9 cellular contexts compared by ENCODE assay signal in genomic region chr7:118214833-118215182, GRCh38. TPM values are rescaled to one million over a fixed set of nuclear protein-coding genes. Genes with fewer than 3 reads are reported as not detected.
DNase-seq lines count a peak whose midpoint lies in the region; ATAC-seq and TF ChIP-seq lines count a peak whose summit lies in the region.
"Had no signal": no experiment of that assay in that cellular context is flagged by ENCODE, and none has a peak within 500 bp of the region (broad histone marks: within the 10 kb centered on the region; RNA-seq: fewer than 3 reads in every experiment).

No MANE protein-coding gene starts in this region.

- intact Hi-C loops in colonic mucosa (cut with DNase I): no loop called here
- intact Hi-C loops in left colon (cut with DNase I, micrococcal nuclease): no loop called here

- H3K9ac ChIP-seq in colonic mucosa (ENCODE audit: low read depth in 2 of 2, low read length in 2 of 2): no peak overlapping the region

- ATAC-seq in GM19372 (IDR thresholded peaks at IDR 0.05; ENCODE audit: low read depth, unreplicated experiment): peak; percentile 1
- peak; percentile 25 for ATAC-seq in HG03135 (IDR thresholded peaks at IDR 0.05; ENCODE audit: unreplicated experiment)
- ATAC-seq in left colon: no peak

- TF ChIP-seq CTCF in colonic mucosa (IDR thresholded peaks at IDR 0.05) (no peak), retinal pigment epithelial cell (conservative IDR thresholded peaks at IDR 0.05; ENCODE audit: low read depth, low read length) (no peak)

- no peaks in the 10 kb centered on the region for H3K27me3 ChIP-seq in colonic mucosa

- no peak overlapping the region for H3K27ac ChIP-seq in colonic mucosa
- H3K27ac ChIP-seq: neutrophil had no signal

- H3K4me3 ChIP-seq in colonic mucosa (peak overlapping the region; percentile 39), retinal pigment epithelial cell (ENCODE audit: low read length) (peak overlapping the region; percentile 80)

- no peak for DNase-seq in colonic mucosa
- no peak for DNase-seq in retinal pigment epithelial cell (ENCODE audit: low read depth)
- no peak for DNase-seq in ureter (ENCODE audit: low spot score)
- DNase-seq in left colon: no peak
- no peak for DNase-seq in NCI-H2029 (lab: John Stamatoyannopoulos, UW)
- DNase-seq in activated CD8-positive, alpha-beta memory T cell treated with anti-CD3 and anti-CD28 coated beads for 24 hours: no peak

- no peaks in the 10 kb centered on the region for H3K36me3 ChIP-seq in colonic mucosa
- H3K36me3 ChIP-seq: neutrophil had no signal

- H3K9me3 ChIP-seq in colonic mucosa: no peaks in the 10 kb centered on the region
- H3K9me3 ChIP-seq: neutrophil had no signal

- H3K4me1 ChIP-seq in colonic mucosa: no peaks in the 10 kb centered on the region

RNA-seq across cellular contexts. Expression of gene ANKRD7, which starts 9.7 kb away (rescaled TPM):
- total RNA-seq in colonic mucosa (not detected), ureter (not detected), left colon (not detected)

RNA-seq across cellular contexts. Expression of gene LSM8, which starts 30.8 kb away (rescaled TPM):
- total RNA-seq in colonic mucosa: 10 to 100 TPM; 28.0 to 28.4 TPM
- total RNA-seq in ureter: 28.1 TPM
- total RNA-seq in left colon: 10 to 100 TPM; 22.0 to 26.9 TPM
